Comparison of ENCODE assay signal across 39 cellular contexts in the genomic region with DNA sequence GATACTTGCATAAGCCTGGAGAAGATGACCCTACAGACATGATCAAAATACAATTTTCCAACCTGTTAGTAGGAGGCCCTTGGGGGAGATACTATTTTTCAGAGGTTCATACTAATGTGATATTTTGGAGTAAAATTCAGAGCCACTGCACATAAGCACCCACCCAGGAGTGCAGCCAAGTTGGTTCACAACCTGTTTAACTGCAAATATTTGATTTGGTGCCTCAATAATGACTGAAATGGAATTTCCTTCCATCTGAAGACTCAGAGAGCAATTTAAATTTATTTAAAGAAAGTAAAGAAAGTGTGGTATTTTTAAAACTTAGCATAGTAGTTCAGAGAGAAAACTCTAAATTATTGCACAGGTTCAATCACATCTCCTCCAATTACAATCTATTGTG.
"Had no signal": no experiment of that assay in that cellular context is flagged by ENCODE, and none has a peak within 500 bp of the region (broad histone marks: within the 10 kb centered on the region; RNA-seq: fewer than 3 reads in every experiment).

No MANE protein-coding gene starts in this region.

- H3K4me3 ChIP-seq: adrenal gland, ascending aorta, body of pancreas, breast epithelium, cardiac muscle cell had no signal

- H3K27me3 Mint-ChIP-seq: activated naive CD4-positive, alpha-beta T cell treated with anti-CD3 and anti-CD28 coated beads, Interleukin-2, amount 10 ng/mL, durations not matched to agents 7 days and 5 days; activated naive CD8-positive, alpha-beta T cell; activated naive CD8-positive, alpha-beta T cell treated with anti-CD3 and anti-CD28 coated beads for 36 hours; activated naive CD8-positive, alpha-beta T cell treated with anti-CD3 and anti-CD28 coated beads, Interleukin-2, amount 10 ng/mL, durations not matched to agents 7 days and 5 days; activated naive CD8-positive, alpha-beta T cell treated with anti-CD3 and anti-CD28 coated beads, Interleukin-2, amount 50 U/mL, for 24 hours; activated T-cell treated with anti-CD3 and anti-CD28 coated beads, Interleukin-2, amount 50 U/mL, for 24 hours; central memory CD8-positive, alpha-beta T cell had no signal

- H3K27me3 ChIP-seq: adrenal gland, ascending aorta, body of pancreas, brain microvascular endothelial cell, breast epithelium, cardiac muscle cell had no signal

- H3K9me3 ChIP-seq: adrenal gland, ascending aorta, body of pancreas, breast epithelium had no signal

- H3K36me3 Mint-ChIP-seq: activated naive CD4-positive, alpha-beta T cell treated with anti-CD3 and anti-CD28 coated beads, Interleukin-2, amount 10 ng/mL, durations not matched to agents 7 days and 5 days; activated naive CD4-positive, alpha-beta T cell treated with anti-CD3 and anti-CD28 coated beads, Interleukin-2, amount 50 U/mL, for 24 hours; activated naive CD4-positive, alpha-beta T cell treated with anti-CD3 and anti-CD28 coated beads, Interleukin-2, amount 50 U/mL, for 72 hours; activated naive CD8-positive, alpha-beta T cell; activated naive CD8-positive, alpha-beta T cell treated with anti-CD3 and anti-CD28 coated beads for 36 hours; activated naive CD8-positive, alpha-beta T cell treated with anti-CD3 and anti-CD28 coated beads, Interleukin-2, amount 10 ng/mL, durations not matched to agents 7 days and 5 days; brain had no signal

- H3K4me1 ChIP-seq: adrenal gland, ascending aorta, body of pancreas, breast epithelium had no signal

- ATAC-seq: activated naive CD4-positive, alpha-beta T cell treated with anti-CD3 and anti-CD28 coated beads, Interleukin-2, amount 50 U/mL, for 72 hours; activated naive CD8-positive, alpha-beta T cell treated with anti-CD3 and anti-CD28 coated beads, Interleukin-2, amount 50 U/mL, for 24 hours; activated T-cell treated with anti-CD3 and anti-CD28 coated beads, Interleukin-2, amount 50 U/mL, for 4 hours; activated T-cell treated with anti-CD3 and anti-CD28 coated beads, Interleukin-2, amount 50 U/mL, for 72 hours; activated T-helper 17 cell treated with anti-CD3 and anti-CD28 coated beads, Interleukin-2, amount 50 U/mL, for 72 hours; body of pancreas had no signal

- H3K36me3 ChIP-seq: adrenal gland, ascending aorta, brain microvascular endothelial cell, breast epithelium, cardiac muscle cell had no signal

- H3K27ac ChIP-seq: adrenal gland, ascending aorta, body of pancreas, brain microvascular endothelial cell, breast epithelium, cardiac muscle cell had no signal

- H3K4me1 Mint-ChIP-seq: activated naive CD4-positive, alpha-beta T cell treated with anti-CD3 and anti-CD28 coated beads, Interleukin-2, amount 10 ng/mL, durations not matched to agents 7 days and 5 days; activated naive CD4-positive, alpha-beta T cell treated with anti-CD3 and anti-CD28 coated beads, Interleukin-2, amount 50 U/mL, for 24 hours; activated naive CD8-positive, alpha-beta T cell treated with anti-CD3 and anti-CD28 coated beads for 36 hours; activated naive CD8-positive, alpha-beta T cell treated with anti-CD3 and anti-CD28 coated beads, Interleukin-2, amount 10 ng/mL, durations not matched to agents 7 days and 5 days; activated naive CD8-positive, alpha-beta T cell treated with anti-CD3 and anti-CD28 coated beads, Interleukin-2, amount 50 U/mL, for 24 hours; activated T-helper 17 cell treated with anti-CD3 and anti-CD28 coated beads, Interleukin-2, amount 50 U/mL, for 72 hours; brain; central memory CD8-positive, alpha-beta T cell had no signal

- DNase-seq: activated effector memory CD4-positive, alpha-beta T cell treated with anti-CD3 and anti-CD28 coated beads, Interleukin-2, amount 50 U/mL, for 16 hours; activated effector memory CD4-positive, alpha-beta T cell treated with Interleukin-2 at 50 U/mL for 16 hours; activated gamma-delta T cell; activated gamma-delta T cell treated with Interleukin-2 at 50 U/mL for 16 hours; activated naive CD4-positive, alpha-beta T cell; activated naive CD4-positive, alpha-beta T cell treated with anti-CD3 and anti-CD28 coated beads for 36 hours; activated naive CD4-positive, alpha-beta T cell treated with anti-CD3 and anti-CD28 coated beads, Interleukin-2, amount 10 ng/mL, durations not matched to agents 7 days and 5 days; activated naive CD4-positive, alpha-beta T cell treated with Interleukin-2 at 50 U/mL for 16 hours; activated naive CD8-positive, alpha-beta T cell treated with anti-CD3 and anti-CD28 coated beads for 36 hours; activated naive CD8-positive, alpha-beta T cell treated with anti-CD3 and anti-CD28 coated beads, Interleukin-2, amount 10 ng/mL, durations not matched to agents 7 days and 5 days; activated naive CD8-positive, alpha-beta T cell treated with anti-CD3 and anti-CD28 coated beads, Interleukin-2, amount 50 U/mL, for 24 hours; activated T-cell treated with anti-CD3 and anti-CD28 coated beads, Interleukin-2, amount 50 U/mL, for 1 hour; activated T-cell treated with anti-CD3 and anti-CD28 coated beads, Interleukin-2, amount 50 U/mL, for 24 hours; activated T-cell treated with anti-CD3 and anti-CD28 coated beads, Interleukin-2, amount 50 U/mL, for 4 hours; activated T-cell treated with anti-CD3 and anti-CD28 coated beads, Interleukin-2, amount 50 U/mL, for 48 hours; activated T-cell treated with anti-CD3 and anti-CD28 coated beads, Interleukin-2, amount 50 U/mL, for 72 hours; adrenal gland; amniotic stem cell; amygdala; anterior cingulate cortex; aorta; body of pancreas; brain microvascular endothelial cell; caudate nucleus; central memory CD4-positive, alpha-beta T cell; cerebellar nuclear complex had no signal

- H3K4me3 Mint-ChIP-seq: activated naive CD4-positive, alpha-beta T cell treated with anti-CD3 and anti-CD28 coated beads for 36 hours; activated naive CD4-positive, alpha-beta T cell treated with anti-CD3 and anti-CD28 coated beads, Interleukin-2, amount 10 ng/mL, durations not matched to agents 7 days and 5 days; activated naive CD4-positive, alpha-beta T cell treated with anti-CD3 and anti-CD28 coated beads, Interleukin-2, amount 50 U/mL, for 24 hours; activated naive CD8-positive, alpha-beta T cell; activated naive CD8-positive, alpha-beta T cell treated with anti-CD3 and anti-CD28 coated beads for 36 hours; activated naive CD8-positive, alpha-beta T cell treated with anti-CD3 and anti-CD28 coated beads, Interleukin-2, amount 10 ng/mL, durations not matched to agents 7 days and 5 days; activated naive CD8-positive, alpha-beta T cell treated with anti-CD3 and anti-CD28 coated beads, Interleukin-2, amount 50 U/mL, for 24 hours; activated T-cell treated with anti-CD3 and anti-CD28 coated beads, Interleukin-2, amount 50 U/mL, for 24 hours; activated T-cell treated with anti-CD3 and anti-CD28 coated beads, Interleukin-2, amount 50 U/mL, for 4 hours; activated T-cell treated with anti-CD3 and anti-CD28 coated beads, Interleukin-2, amount 50 U/mL, for 72 hours; activated T-helper 1 cell treated with anti-CD3 and anti-CD28 coated beads, Interleukin-12 subunit alpha, Interleukin-12 subunit beta, Interleukin-2, Interleukin-4 antibody, amounts not matched to agents 30 ng/mL and 10 ng/mL and 1 ng/mL, durations not matched to agents 14 hours and 24 hours and 36 hours; activated T-helper 17 cell treated with anti-CD3 and anti-CD28 coated beads, Interleukin-2, amount 50 U/mL, for 72 hours; brain; central memory CD8-positive, alpha-beta T cell had no signal

- H3K27ac Mint-ChIP-seq: activated naive CD4-positive, alpha-beta T cell treated with anti-CD3 and anti-CD28 coated beads for 36 hours; activated naive CD4-positive, alpha-beta T cell treated with anti-CD3 and anti-CD28 coated beads, Interleukin-2, amount 10 ng/mL, durations not matched to agents 7 days and 5 days; activated naive CD4-positive, alpha-beta T cell treated with anti-CD3 and anti-CD28 coated beads, Interleukin-2, amount 50 U/mL, for 24 hours; activated naive CD4-positive, alpha-beta T cell treated with anti-CD3 and anti-CD28 coated beads, Interleukin-2, amount 50 U/mL, for 72 hours; activated naive CD8-positive, alpha-beta T cell; activated naive CD8-positive, alpha-beta T cell treated with anti-CD3 and anti-CD28 coated beads for 36 hours; activated naive CD8-positive, alpha-beta T cell treated with anti-CD3 and anti-CD28 coated beads, Interleukin-2, amount 10 ng/mL, durations not matched to agents 7 days and 5 days; activated naive CD8-positive, alpha-beta T cell treated with anti-CD3 and anti-CD28 coated beads, Interleukin-2, amount 50 U/mL, for 24 hours; activated T-cell treated with anti-CD3 and anti-CD28 coated beads, Interleukin-2, amount 50 U/mL, for 24 hours; activated T-cell treated with anti-CD3 and anti-CD28 coated beads, Interleukin-2, amount 50 U/mL, for 72 hours; activated T-helper 1 cell treated with anti-CD3 and anti-CD28 coated beads, Interleukin-12 subunit alpha, Interleukin-12 subunit beta, Interleukin-2, Interleukin-4 antibody, amounts not matched to agents 30 ng/mL and 10 ng/mL and 1 ng/mL, durations not matched to agents 14 hours and 24 hours and 36 hours; activated T-helper 17 cell treated with anti-CD3 and anti-CD28 coated beads, Interleukin-2, amount 50 U/mL, for 72 hours; activated T-helper 2 cell treated with anti-CD3 and anti-CD28 coated beads, Interferon-gamma antibody, Interleukin-2, Interleukin-4, amounts not matched to agents 10 μg/mL and 5 μg/mL and 100 μg/mL, durations not matched to agents 14 hours and 24 hours and 36 hours; brain had no signal

- H3K9me3 Mint-ChIP-seq: activated naive CD4-positive, alpha-beta T cell treated with anti-CD3 and anti-CD28 coated beads for 36 hours; activated naive CD4-positive, alpha-beta T cell treated with anti-CD3 and anti-CD28 coated beads, Interleukin-2, amount 10 ng/mL, durations not matched to agents 7 days and 5 days; activated naive CD4-positive, alpha-beta T cell treated with anti-CD3 and anti-CD28 coated beads, Interleukin-2, amount 50 U/mL, for 24 hours; activated naive CD4-positive, alpha-beta T cell treated with anti-CD3 and anti-CD28 coated beads, Interleukin-2, amount 50 U/mL, for 72 hours; activated naive CD8-positive, alpha-beta T cell treated with anti-CD3 and anti-CD28 coated beads for 36 hours; activated naive CD8-positive, alpha-beta T cell treated with anti-CD3 and anti-CD28 coated beads, Interleukin-2, amount 10 ng/mL, durations not matched to agents 7 days and 5 days; activated T-cell treated with anti-CD3 and anti-CD28 coated beads, Interleukin-2, amount 50 U/mL, for 4 hours; activated T-helper 1 cell treated with anti-CD3 and anti-CD28 coated beads, Interleukin-12 subunit alpha, Interleukin-12 subunit beta, Interleukin-2, Interleukin-4 antibody, amounts not matched to agents 30 ng/mL and 10 ng/mL and 1 ng/mL, durations not matched to agents 14 hours and 24 hours and 36 hours; activated T-helper 2 cell treated with anti-CD3 and anti-CD28 coated beads, Interferon-gamma antibody, Interleukin-2, Interleukin-4, amounts not matched to agents 10 μg/mL and 5 μg/mL and 100 μg/mL, durations not matched to agents 14 hours and 24 hours and 36 hours; central memory CD8-positive, alpha-beta T cell had no signal

- FAIRE-seq: astrocyte, bronchial epithelial cell had no signal
